ENCODE assay signal across 16 cellular contexts in genomic region chr12:8658361-8658760, GRCh38. TPM values are rescaled to one million over a fixed set of nuclear protein-coding genes. Genes with fewer than 3 reads are reported as not detected.
DNase-seq lines count a peak whose midpoint lies in the region; ATAC-seq and TF ChIP-seq lines count a peak whose summit lies in the region.
"Had no signal": no experiment of that assay in that cellular context is flagged by ENCODE, and none has a peak within 500 bp of the region (broad histone marks: within the 10 kb centered on the region; RNA-seq: fewer than 3 reads in every experiment).

No MANE protein-coding gene starts in this region.

- peak overlapping the region; percentile 91 for H3K27ac Mint-ChIP-seq in chondrocyte (ENCODE audit: unreplicated experiment)
- H3K27ac Mint-ChIP-seq: activated B cell treated with CpG ODN at 0.5 μM for 24 hours; natural killer cell treated with Interleukin-12 subunit alpha and Interleukin-12 subunit beta and Interleukin-15 and Interleukin-18, amount 100 ng/mL, for 72 hours had no signal

- no peak overlapping the region for H3K9ac ChIP-seq in IMR-90 (ENCODE audit: low read depth, low read length)
- H3K9ac ChIP-seq in mesendoderm (ENCODE audit: low read length), result no peak overlapping the region

- H2BK5ac ChIP-seq in IMR-90 (ENCODE audit: low read depth, low read length, poor library complexity, severe bottlenecking) (no peak overlapping the region), mesendoderm (ENCODE audit: low read length) (no peak overlapping the region)

- H2BK120ac ChIP-seq in IMR-90 (ENCODE audit: low read depth, low read length) (no peak overlapping the region), mesendoderm (ENCODE audit: low read depth, low read length) (no peak overlapping the region)

- no peaks in the 10 kb centered on the region for H3K9me3 Mint-ChIP-seq in chondrocyte (ENCODE audit: low read depth)
- H3K9me3 Mint-ChIP-seq: activated B cell treated with CpG ODN at 0.5 μM for 24 hours; brain; natural killer cell treated with Interleukin-12 subunit alpha and Interleukin-12 subunit beta and Interleukin-15 and Interleukin-18, amount 100 ng/mL, for 72 hours had no signal

- peak overlapping the region; percentile 41 for H3K4me3 Mint-ChIP-seq in chondrocyte (ENCODE audit: unreplicated experiment)
- H3K4me3 Mint-ChIP-seq: activated B cell treated with CpG ODN at 0.5 μM for 24 hours; brain; natural killer cell treated with Interleukin-12 subunit alpha and Interleukin-12 subunit beta and Interleukin-15 and Interleukin-18, amount 100 ng/mL, for 72 hours had no signal

- ATAC-seq in IMR-90 (ENCODE audit: low read depth) (peak; percentile 92), HG03439 (IDR thresholded peaks at IDR 0.05; ENCODE audit: unreplicated experiment) (no peak)
- ATAC-seq: natural killer cell treated with Interleukin-12 subunit alpha and Interleukin-12 subunit beta and Interleukin-15 and Interleukin-18, amount 100 ng/mL, for 72 hours had no signal

- no peaks in the 10 kb centered on the region for H3K36me3 ChIP-seq in IMR-90 (ENCODE audit: control insufficient read depth, insufficient read depth, low read length)
- H3K36me3 ChIP-seq in mesendoderm (ENCODE audit: control insufficient read depth, insufficient read depth, low read length), result no peaks in the 10 kb centered on the region

- no peak for TF ChIP-seq RAD21 in IMR-90 (IDR thresholded peaks at IDR 0.05; ENCODE audit: low read length)

- peaks cover 5% of the 10 kb centered on the region for H3K36me3 Mint-ChIP-seq in chondrocyte (ENCODE audit: low read depth)
- H3K36me3 Mint-ChIP-seq: brain; natural killer cell treated with Interleukin-12 subunit alpha and Interleukin-12 subunit beta and Interleukin-15 and Interleukin-18, amount 100 ng/mL, for 72 hours had no signal

- no peak overlapping the region for H4K5ac ChIP-seq in IMR-90 (ENCODE audit: low read depth, low read length)
- H4K5ac ChIP-seq in mesendoderm (ENCODE audit: low read length), result no peak overlapping the region

- CTCF ChIA-PET in IMR-90 (lab: Yijun Ruan, JAX), result interaction anchor here (0.5 to 1.8 kb wide), 5 partner anchors 181 to 816 kb away, joined by 3 to 12 read pairs (median 4); no protein-coding TSS in a partner anchor

- H2BK15ac ChIP-seq in IMR-90 (ENCODE audit: low read depth, low read length) (no peak overlapping the region), mesendoderm (replicated peaks; ENCODE audit: low read depth) (no peak overlapping the region)

- H3K23ac ChIP-seq in IMR-90 (ENCODE audit: low read depth, low read length), result no peak overlapping the region
- H3K23ac ChIP-seq in mesendoderm (ENCODE audit: low read length), result no peak overlapping the region

- dilution Hi-C loops in IMR-90 (cut with HindIII; ENCODE audit: low sequenced_read_pairs, unreplicated experiment), result no loop called here

- H3K9me1 ChIP-seq in IMR-90 (ENCODE audit: insufficient read depth, low read length), result no peaks in the 10 kb centered on the region

- peak; percentile 79 for DNase-seq in AG09309 (ENCODE audit: low read depth)
- DNase-seq in IMR-90, result peak; percentile 50
- DNase-seq in chondrocyte (ENCODE audit: low spot score), result no peak
- DNase-seq in mesendoderm, result peak; percentile 79
- DNase-seq in NCI-H1105 treated with DMSO at 0.1 percent for 48 hours (lab: John Stamatoyannopoulos, UW), result no peak
- DNase-seq in stimulated activated CD4-positive, alpha-beta T cell treated with anti-CD3 and anti-CD28 coated beads, Interleukin-2, amount 100 ng/mL, for 48 hours, result no peak
- no peak for DNase-seq in stimulated activated CD4-positive, alpha-beta T cell treated with anti-CD3 and anti-CD28 coated beads, Interleukin-12 subunit alpha, Interleukin-12 subunit beta, amount 100 ng/mL, for 4 hours
- DNase-seq: activated B cell treated with CpG ODN at 0.5 μM for 24 hours, NCI-H446 treated with DMSO at 0.1 percent for 48 hours, SIG-M5 had no signal

- H3K27me3 Mint-ChIP-seq in chondrocyte (ENCODE audit: low read depth), result peaks cover 4% of the 10 kb centered on the region
- H3K27me3 Mint-ChIP-seq: activated B cell treated with CpG ODN at 0.5 μM for 24 hours had no signal

- TF ChIP-seq CTCF in AG09309 (IDR thresholded peaks at IDR 0.05; ENCODE audit: control insufficient read depth, insufficient read depth, low read depth, low read length, missing control alignments) (no peak), IMR-90 (conservative IDR thresholded peaks at IDR 0.05; ENCODE audit: low read depth, low read length) (no peak), chondrocyte (IDR thresholded peaks at IDR 0.05) (no peak)

- H2AK9ac ChIP-seq in IMR-90 (replicated peaks; ENCODE audit: low read depth, low read length, poor library complexity), result no peak overlapping the region

- in situ Hi-C loops in IMR-90 (cut with MboI; ENCODE audit: low sequenced_read_pairs), result loop anchor here (10.0 kb wide), 1 partner anchor 386 kb away; no protein-coding TSS in a partner anchor

- no peak overlapping the region for H3K27ac ChIP-seq in IMR-90 (ENCODE audit: insufficient read depth, low read length)
- H3K27ac ChIP-seq in mesendoderm (ENCODE audit: low read depth, low read length), result no peak overlapping the region
- H3K27ac ChIP-seq: HL-60 had no signal

- H3K4me2 ChIP-seq in IMR-90 (ENCODE audit: low read depth, low read length) (no peak overlapping the region), mesendoderm (ENCODE audit: low read length) (no peak overlapping the region)

- H4K91ac ChIP-seq in IMR-90 (ENCODE audit: insufficient read depth, low read depth, low read length), result no peak overlapping the region

- no peak overlapping the region for H3K14ac ChIP-seq in IMR-90 (replicated peaks; ENCODE audit: low read depth, low read length)

- POLR2A ChIA-PET in IMR-90 (lab: Charles Lee; ENCODE audit: unreplicated experiment), result no interaction called here

- H4K20me1 ChIP-seq in IMR-90 (ENCODE audit: insufficient read depth, low read length), result no peaks in the 10 kb centered on the region

- no TSS peak for BruUV-seq in IMR-90 (replicated peaks; lab: Mats Ljungman, UMichigan)

- H3K18ac ChIP-seq in IMR-90 (ENCODE audit: low read depth, low read length) (no peak overlapping the region), mesendoderm (ENCODE audit: low read length) (peak overlapping the region; percentile 82)

- H3K27me3 ChIP-seq in IMR-90 (ENCODE audit: control insufficient read depth, insufficient read depth, low read length), result peaks cover 10% of the 10 kb centered on the region
- H3K27me3 ChIP-seq in mesendoderm (ENCODE audit: insufficient read depth, low read length, poor library complexity), result no peaks in the 10 kb centered on the region

- H3K4me1 Mint-ChIP-seq in chondrocyte (ENCODE audit: low read depth), result peaks cover 9% of the 10 kb centered on the region
- H3K4me1 Mint-ChIP-seq: activated B cell treated with CpG ODN at 0.5 μM for 24 hours had no signal

- peak overlapping the region; percentile 41 for H2AFZ ChIP-seq in IMR-90 (replicated peaks; ENCODE audit: low read length, poor library complexity)

- H3K79me1 ChIP-seq in IMR-90 (ENCODE audit: low read depth in 1 of 2, low read length in 2 of 2), result no peaks in the 10 kb centered on the region
- no peaks in the 10 kb centered on the region for H3K79me1 ChIP-seq in mesendoderm (ENCODE audit: low read length)

- H3K4me1 ChIP-seq in IMR-90 (ENCODE audit: control insufficient read depth, insufficient read depth, low read length) (no peaks in the 10 kb centered on the region), mesendoderm (ENCODE audit: control insufficient read depth, low read depth, low read length) (no peaks in the 10 kb centered on the region)

- H3K4me3 ChIP-seq in AG09309 (ENCODE audit: control insufficient read depth, low read depth, low read length), result no peak overlapping the region
- H3K4me3 ChIP-seq in IMR-90 (ENCODE audit: insufficient read depth, low read depth, low read length), result no peak overlapping the region
- no peak overlapping the region for H3K4me3 ChIP-seq in mesendoderm (ENCODE audit: low read length)
- H3K4me3 ChIP-seq: skin epidermis had no signal

- H3K79me2 ChIP-seq in mesendoderm (ENCODE audit: control insufficient read depth, insufficient read depth, low read length), result no peaks in the 10 kb centered on the region

- no peaks in the 10 kb centered on the region for H3K9me3 ChIP-seq in IMR-90 (ENCODE audit: control insufficient read depth, insufficient read depth, low read length)

- no CpG with 5 or more reads among the region's 1 CpG for WGBS in IMR-90 (ENCODE audit: extremely low coverage in 2 of 2, insufficient read length in 1 of 2), 2 experiments
- no CpG with 5 or more reads among the region's 1 CpG for WGBS in mesendoderm (ENCODE audit: extremely low coverage, insufficient coverage, low lambda C conversion rate)

- H2AK5ac ChIP-seq in IMR-90 (ENCODE audit: low read depth, low read length) (no peak overlapping the region), mesendoderm (ENCODE audit: low read length) (no peak overlapping the region)

- no peak overlapping the region for H3K4ac ChIP-seq in IMR-90 (ENCODE audit: low read depth, low read length)
- H3K4ac ChIP-seq in mesendoderm (ENCODE audit: low read depth, low read length), result no peak overlapping the region

- intact Hi-C loops in IMR-90 (cut with micrococcal nuclease), result loop anchor here (1.0 to 2.0 kb wide), 2 partner anchors 202 to 380 kb away; no protein-coding TSS in a partner anchor

- H3K56ac ChIP-seq in IMR-90 (ENCODE audit: extremely low read depth, insufficient read depth, low read length) (no peak overlapping the region), mesendoderm (ENCODE audit: low read length) (no peak overlapping the region)

- H4K8ac ChIP-seq in IMR-90 (ENCODE audit: low read depth in 2 of 2, low read length in 2 of 2), result no peak overlapping the region
- H4K8ac ChIP-seq in mesendoderm (ENCODE audit: low read depth, low read length), result no peak overlapping the region

- TF ChIP-seq POLR2A in IMR-90 (IDR thresholded peaks at IDR 0.05; ENCODE audit: low read depth, low read length), result no peak

- no peak overlapping the region for H2BK20ac ChIP-seq in IMR-90 (ENCODE audit: low read depth, low read length)

RNA-seq across cellular contexts. Expression of gene MFAP5, which starts 4.3 kb away (rescaled TPM):
- total RNA-seq in IMR-90 (2012; rRNA removed) (0.56 and 0.90 TPM in 2 replicates), chondrocyte (16.2 to 40.2 TPM (median 38.0 TPM) in 3 replicates)
- polyA plus RNA-seq in IMR-90 (2012; rRNA removed), result 1.5 and 1.9 TPM in 2 replicates
- 0.67 and 2.0 TPM in 2 replicates for polyA plus RNA-seq in IMR-90 (2012; cell fraction: cytosol; rRNA removed)
- polyA plus RNA-seq in IMR-90 (2012; cell fraction: nucleus; rRNA removed; ENCODE audit: low replicate concordance), result 0.18 and 0.45 TPM in 2 replicates
- 1.2 TPM for polyA plus RNA-seq in mesendoderm (2013, experiment 1 of 2)
- polyA plus RNA-seq in mesendoderm (2013, experiment 2 of 2), result 1.3 TPM
- total RNA-seq: G401; natural killer cell treated with Interleukin-12 subunit alpha and Interleukin-12 subunit beta and Interleukin-15 and Interleukin-18, amount 100 ng/mL, for 72 hours had no signal

RNA-seq across cellular contexts. Expression of gene RIMKLB, which starts 39.4 kb away (rescaled TPM):
- 18.8 and 23.1 TPM in 2 replicates for total RNA-seq in IMR-90 (2012; rRNA removed)
- 10.1 and 12.5 TPM in 2 replicates for polyA plus RNA-seq in IMR-90 (2012; rRNA removed)
- polyA plus RNA-seq in IMR-90 (2012; cell fraction: cytosol; rRNA removed), result 2.7 and 3.3 TPM in 2 replicates
- polyA plus RNA-seq in IMR-90 (2012; cell fraction: nucleus; rRNA removed; ENCODE audit: low replicate concordance), result 14.6 and 54.0 TPM in 2 replicates
- total RNA-seq in chondrocyte, result 42.6 to 55.9 TPM (median 45.4 TPM) in 3 replicates
- polyA plus RNA-seq in mesendoderm (2013, experiment 1 of 2), result 56.3 TPM
- polyA plus RNA-seq in mesendoderm (2013, experiment 2 of 2), result 55.5 TPM

RNA-seq across cellular contexts. Expression of gene AICDA, which starts 45.7 kb away (rescaled TPM):
- total RNA-seq in IMR-90 (2012; rRNA removed) (not detected in 2 replicates), chondrocyte (not detected in 3 replicates)
- not detected in 2 replicates for polyA plus RNA-seq in IMR-90 (2012; rRNA removed)
- not detected in 2 replicates for polyA plus RNA-seq in IMR-90 (2012; cell fraction: cytosol; rRNA removed)
- polyA plus RNA-seq in IMR-90 (2012; cell fraction: nucleus; rRNA removed; ENCODE audit: low replicate concordance), result not detected in 2 replicates
- polyA plus RNA-seq in mesendoderm (2013, experiment 1 of 2), result 0.48 TPM
- polyA plus RNA-seq in mesendoderm (2013, experiment 2 of 2), result 0.60 TPM
- total RNA-seq: G401 had no signal

Comparison
In these comparisons a context has a peak if more than half of its experiments do, and no peak if none do; other contexts are left out.
1. DNase-seq: peak in AG09309 (single experiment), IMR-90 (single experiment) and mesendoderm (single experiment); none in chondrocyte (single experiment), NCI-H1105 treated with DMSO at 0.1 percent for 48 hours (single experiment), stimulated activated CD4-positive, alpha-beta T cell treated with anti-CD3 and anti-CD28 coated beads, Interleukin-2, amount 100 ng/mL, for 48 hours (0 of 2) and stimulated activated CD4-positive, alpha-beta T cell treated with anti-CD3 and anti-CD28 coated beads, Interleukin-12 subunit alpha, Interleukin-12 subunit beta, amount 100 ng/mL, for 4 hours (single experiment).